18 cellular contexts compared by ENCODE assay signal in the genomic region with DNA sequence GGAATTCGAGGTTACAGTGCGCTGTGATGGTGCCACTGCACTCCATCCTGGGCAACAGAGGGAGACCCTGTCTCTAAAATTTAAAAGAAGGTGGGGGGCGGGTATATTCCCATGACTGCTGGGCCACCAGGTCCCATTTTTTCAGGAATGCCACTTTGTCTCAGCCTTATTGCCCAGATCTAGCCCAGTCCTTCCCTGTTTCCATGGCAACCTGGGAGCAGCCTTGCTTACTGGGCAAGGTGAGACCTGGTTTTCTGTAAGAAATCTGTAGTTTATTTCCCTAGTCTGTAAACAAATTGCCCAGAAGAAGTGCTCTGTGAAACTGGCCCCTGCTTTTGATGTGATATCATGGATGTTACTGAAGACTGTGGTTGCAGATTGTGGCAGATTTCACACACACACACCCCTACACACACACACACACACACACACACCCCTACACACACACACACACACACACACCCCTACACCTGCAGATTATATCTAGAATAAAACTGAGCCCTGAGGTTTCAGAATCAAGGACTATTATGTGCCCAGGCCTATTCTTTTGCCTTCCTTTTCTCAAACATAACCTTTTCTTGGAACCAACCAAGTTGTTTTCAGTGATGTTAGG. TPM values are rescaled to one million over a fixed set of nuclear protein-coding genes. Genes with fewer than 3 reads are reported as not detected.
DNase-seq lines count a peak whose midpoint lies in the region; ATAC-seq and TF ChIP-seq lines count a peak whose summit lies in the region.
"Had no signal": no experiment of that assay in that cellular context is flagged by ENCODE, and none has a peak within 500 bp of the region (broad histone marks: within the 10 kb centered on the region; RNA-seq: fewer than 3 reads in every experiment).

No MANE protein-coding gene starts in this region.

- peak overlapping the region; percentile 76 for H3K27ac ChIP-seq in effector memory CD4-positive, alpha-beta T cell (ENCODE audit: insufficient read depth, low read length, poor library complexity, severe bottlenecking)
- H3K27ac ChIP-seq in spleen, result peak overlapping the region in 7 of 8 donors; percentile 2 to 90 (median 79)
- H3K27ac ChIP-seq: esophagus muscularis mucosa, psoas muscle, SJCRH30 had no signal

- peaks cover 57% of the 10 kb centered on the region for H3K4me1 Mint-ChIP-seq in activated naive CD8-positive, alpha-beta T cell (ENCODE audit: low read depth)
- peaks cover 54% of the 10 kb centered on the region for H3K4me1 Mint-ChIP-seq in activated naive CD8-positive, alpha-beta T cell treated with anti-CD3 and anti-CD28 coated beads for 36 hours
- peaks cover 73% of the 10 kb centered on the region for H3K4me1 Mint-ChIP-seq in T-helper 17 cell

- peak overlapping the region; percentile 41 for H3K27ac Mint-ChIP-seq in activated naive CD8-positive, alpha-beta T cell
- H3K27ac Mint-ChIP-seq in activated naive CD8-positive, alpha-beta T cell treated with anti-CD3 and anti-CD28 coated beads for 36 hours, result no peak overlapping the region
- peak overlapping the region; percentile 98 for H3K27ac Mint-ChIP-seq in T-helper 17 cell
- H3K27ac Mint-ChIP-seq: stimulated activated naive B cell treated with anti-CD40 and anti-IgM and Interleukin-4, amounts not matched to agents 10 μg/mL and 1 μg/mL and 100 μg/mL, for 72 hours had no signal

- H3K9me3 ChIP-seq in T-helper 17 cell (ENCODE audit: control insufficient read depth, low read length, poor library complexity, severe bottlenecking), result no peaks in the 10 kb centered on the region
- H3K9me3 ChIP-seq in effector memory CD4-positive, alpha-beta T cell (ENCODE audit: control insufficient read depth, low read length), result no peaks in the 10 kb centered on the region
- H3K9me3 ChIP-seq in spleen, result no peaks in the 10 kb centered on the region
- H3K9me3 ChIP-seq: esophagus muscularis mucosa, psoas muscle, SJCRH30, tibial nerve had no signal

- peaks cover 62% of the 10 kb centered on the region for H3K4me1 ChIP-seq in effector memory CD4-positive, alpha-beta T cell (ENCODE audit: control insufficient read depth, insufficient read depth, low read length, poor library complexity, severe bottlenecking)
- peaks cover 44 to 100% (median 76%) of the 10 kb centered on the region in 6 donors for H3K4me1 ChIP-seq in spleen

- no peaks in the 10 kb centered on the region for H3K27me3 Mint-ChIP-seq in activated naive CD8-positive, alpha-beta T cell
- H3K27me3 Mint-ChIP-seq in activated naive CD8-positive, alpha-beta T cell treated with anti-CD3 and anti-CD28 coated beads for 36 hours, result no peaks in the 10 kb centered on the region
- no peaks in the 10 kb centered on the region for H3K27me3 Mint-ChIP-seq in T-helper 17 cell
- H3K27me3 Mint-ChIP-seq: natural killer cell treated with Interleukin-12 subunit alpha and Interleukin-12 subunit beta and Interleukin-15 and Interleukin-18, amount 100 ng/mL, for 72 hours; stimulated activated naive B cell treated with anti-CD40 and anti-IgM and Interleukin-4, amounts not matched to agents 10 μg/mL and 1 μg/mL and 100 μg/mL, for 72 hours had no signal

- TF ChIP-seq POLR2A in spleen (IDR thresholded peaks at IDR 0.05), result no peak

- no peaks in the 10 kb centered on the region for H3K9me3 Mint-ChIP-seq in activated naive CD8-positive, alpha-beta T cell (ENCODE audit: low read depth)
- H3K9me3 Mint-ChIP-seq in activated naive CD8-positive, alpha-beta T cell treated with anti-CD3 and anti-CD28 coated beads for 36 hours, result no peaks in the 10 kb centered on the region
- H3K9me3 Mint-ChIP-seq: natural killer cell treated with Interleukin-12 subunit alpha and Interleukin-12 subunit beta and Interleukin-15 and Interleukin-18, amount 100 ng/mL, for 72 hours; stimulated activated naive B cell treated with anti-CD40 and anti-IgM and Interleukin-4, amounts not matched to agents 10 μg/mL and 1 μg/mL and 100 μg/mL, for 72 hours had no signal

- no peak overlapping the region for H3K4me3 Mint-ChIP-seq in activated naive CD8-positive, alpha-beta T cell
- no peak overlapping the region for H3K4me3 Mint-ChIP-seq in activated naive CD8-positive, alpha-beta T cell treated with anti-CD3 and anti-CD28 coated beads for 36 hours
- peak overlapping the region; percentile 76 for H3K4me3 Mint-ChIP-seq in T-helper 17 cell
- H3K4me3 Mint-ChIP-seq: natural killer cell treated with Interleukin-12 subunit alpha and Interleukin-12 subunit beta and Interleukin-15 and Interleukin-18, amount 100 ng/mL, for 72 hours; stimulated activated naive B cell treated with anti-CD40 and anti-IgM and Interleukin-4, amounts not matched to agents 10 μg/mL and 1 μg/mL and 100 μg/mL, for 72 hours had no signal

- H3K36me3 Mint-ChIP-seq in activated naive CD8-positive, alpha-beta T cell, result peaks cover 8% of the 10 kb centered on the region
- peaks cover 43% of the 10 kb centered on the region for H3K36me3 Mint-ChIP-seq in activated naive CD8-positive, alpha-beta T cell treated with anti-CD3 and anti-CD28 coated beads for 36 hours
- peaks cover 6% of the 10 kb centered on the region for H3K36me3 Mint-ChIP-seq in T-helper 17 cell (ENCODE audit: low read depth)

- H3K27me3 ChIP-seq in effector memory CD4-positive, alpha-beta T cell (replicated peaks; ENCODE audit: control insufficient read depth, insufficient read depth, low read length, poor library complexity, severe bottlenecking), result no peaks in the 10 kb centered on the region
- no peaks in the 10 kb centered on the region for H3K27me3 ChIP-seq in spleen (replicated peaks in 1 of 7)
- H3K27me3 ChIP-seq: esophagus muscularis mucosa, SJCRH30, tibial nerve had no signal

- H3K4me3 ChIP-seq in effector memory CD4-positive, alpha-beta T cell (ENCODE audit: insufficient read depth, low read depth, low read length, poor library complexity, severe bottlenecking), result no peak overlapping the region
- no peak overlapping the region for H3K4me3 ChIP-seq in spleen
- H3K4me3 ChIP-seq: esophagus muscularis mucosa, psoas muscle, SJCRH30, tibial nerve had no signal

- no peak for DNase-seq in activated naive CD8-positive, alpha-beta T cell treated with anti-CD3 and anti-CD28 coated beads for 36 hours
- DNase-seq in T-helper 17 cell (no peak), spleen (no peak), 8988T (no peak), NAMALWA (ENCODE audit: low spot score) (no peak), epidermal melanocyte (ENCODE audit: insufficient read length, low spot score) (no peak)
- DNase-seq in effector memory CD4-positive, alpha-beta T cell, result peak in 1 of 3 donors; percentile 16
- DNase-seq: activated CD4-positive, alpha-beta T cell treated with anti-CD3 and anti-CD28 coated beads, Interleukin-2, amount 50 U/mL, for 48 hours; NCI-H1694; NCI-H69; PC-3; psoas muscle; SJCRH30; stimulated activated naive B cell treated with anti-CD40 and anti-IgM and Interleukin-4, amounts not matched to agents 10 μg/mL and 1 μg/mL and 100 μg/mL, for 72 hours had no signal

- intact Hi-C loops in spleen (cut with DNase I; ENCODE audit: low total_unique reads), result no loop called here

- no peak for TF ChIP-seq CTCF in spleen (IDR thresholded peaks at IDR 0.05 in 8 of 11, conservative IDR thresholded peaks at IDR 0.05 in 3 of 11)

- peaks cover 8% of the 10 kb centered on the region for H3K36me3 ChIP-seq in effector memory CD4-positive, alpha-beta T cell (ENCODE audit: control insufficient read depth, insufficient read depth, low read length)
- H3K36me3 ChIP-seq in spleen, result peaks cover 0 to 38% (median 21%) of the 10 kb centered on the region in 6 donors

- 71 to 85% (median 74%) methylated on average over 3 of the region's 3 CpGs for WGBS in spleen, 5 donors

- ATAC-seq in T-helper 17 cell, result peak; percentile 9
- ATAC-seq: natural killer cell treated with Interleukin-12 subunit alpha and Interleukin-12 subunit beta and Interleukin-15 and Interleukin-18, amount 100 ng/mL, for 72 hours; PC-3; psoas muscle; stimulated activated naive B cell treated with anti-CD40 and anti-IgM and Interleukin-4, amounts not matched to agents 10 μg/mL and 1 μg/mL and 100 μg/mL, for 72 hours had no signal

RNA-seq across cellular contexts. Expression of a gene that starts 19.6 kb away (rescaled TPM):
- 10 to 100 TPM; 75.8 to 77.9 TPM for total RNA-seq in activated naive CD8-positive, alpha-beta T cell treated with anti-CD3 and anti-CD28 coated beads for 36 hours
- 100 to 1,000 TPM; 130 to 134 TPM for total RNA-seq in T-helper 17 cell
- total RNA-seq in spleen, result 100 to 1,000 TPM in 2 of 7 donors, 10 to 100 TPM in 5; 78.2 to 120 (median 91.6) TPM
- 10 to 100 TPM; 15.7 to 32.3 (median 15.9) TPM for polyA plus RNA-seq in spleen

RNA-seq across cellular contexts. Expression of a gene that starts 44.0 kb away (rescaled TPM):
- 10 to 100 TPM; 70.3 to 70.8 TPM for total RNA-seq in activated naive CD8-positive, alpha-beta T cell treated with anti-CD3 and anti-CD28 coated beads for 36 hours
- total RNA-seq in T-helper 17 cell, result 100 to 1,000 TPM in 1 of 2 donors, 10 to 100 TPM in 1; 99.2 to 112 TPM
- total RNA-seq in spleen, result 100 to 1,000 TPM in 2 of 7 donors, 10 to 100 TPM in 5; 55.4 to 105 (median 66.6) TPM
- 10 to 100 TPM; 26.1 to 34.7 (median 28.7) TPM for polyA plus RNA-seq in spleen

RNA-seq across cellular contexts. Expression of a gene that starts 52.3 kb away (rescaled TPM):
- 100 to 1,000 TPM; 142 to 154 TPM for total RNA-seq in activated naive CD8-positive, alpha-beta T cell treated with anti-CD3 and anti-CD28 coated beads for 36 hours
- total RNA-seq in T-helper 17 cell (100 to 1,000 TPM in 1 of 2 donors, 10 to 100 TPM in 1; 95.7 to 101 TPM), spleen (10 to 100 TPM; 56.1 to 78.9 (median 60.9) TPM)
- polyA plus RNA-seq in spleen, result 100 to 1,000 TPM in 2 of 3 donors, 10 to 100 TPM in 1; 70.0 to 130 (median 105) TPM
